9 cellular contexts compared by ENCODE assay signal in genomic region chr7:106768324-106768751, GRCh38.
DNase-seq lines count a peak whose midpoint lies in the region; ATAC-seq and TF ChIP-seq lines count a peak whose summit lies in the region.
"Had no signal": no experiment of that assay in that cellular context is flagged by ENCODE, and none has a peak within 500 bp of the region (broad histone marks: within the 10 kb centered on the region; RNA-seq: fewer than 3 reads in every experiment).

No MANE protein-coding gene starts in this region.

- intact Hi-C loops in PC-9 (cut with micrococcal nuclease; ENCODE audit: unreplicated experiment) = no loop called here

- H3K4me3 ChIP-seq in GM06990 (replicated peaks; ENCODE audit: low read depth, low read length) = no peak overlapping the region; the same call in 1 of the 2 replicates
- H3K4me3 ChIP-seq in KMS-11 (IDR thresholded peaks at IDR 0.05; ENCODE audit: insufficient read depth, low read depth, low read length) = no peak overlapping the region
- no peak overlapping the region for H3K4me3 ChIP-seq in hepatocyte
- no peak overlapping the region for H3K4me3 ChIP-seq in PC-9

- H3K79me2 ChIP-seq in KMS-11 (ENCODE audit: insufficient read depth, low read depth) (no peaks in the 10 kb centered on the region), hepatocyte (no peaks in the 10 kb centered on the region), PC-9 (ENCODE audit: low read depth) (no peaks in the 10 kb centered on the region)

- peaks cover 13% of the 10 kb centered on the region; the same call in 1 of the 2 replicates for H3F3A ChIP-seq in PC-9 (ENCODE audit: insufficient read depth, low read depth)

- peak overlapping the region; percentile 53 for H2AFZ ChIP-seq in KMS-11 (ENCODE audit: low read depth)
- H2AFZ ChIP-seq in hepatocyte = no peak overlapping the region
- H2AFZ ChIP-seq in PC-9 = no peak overlapping the region

- BruUV-seq in PC-9 (replicated peaks; lab: Mats Ljungman, UMichigan) = no TSS peak

- DNase-seq in GM06990 (ENCODE audit: extremely low read depth, insufficient read length) (peak; percentile 51), hepatocyte (ENCODE audit: low spot score) (no peak), SHP77 (lab: John Stamatoyannopoulos, UW) (no peak), PC-9 (no peak), Ammon's horn (ENCODE audit: low spot score) (no peak), dermis blood vessel endothelial cell (no peak)

- TF ChIP-seq CTCF in GM06990 (IDR thresholded peaks at IDR 0.05; ENCODE audit: insufficient read depth, low read length, poor library complexity, severe bottlenecking) (no peak), KMS-11 (conservative IDR thresholded peaks at IDR 0.05; ENCODE audit: low read depth, low read length) (no peak), hepatocyte (IDR thresholded peaks at IDR 0.05; ENCODE audit: poor library complexity) (no peak), PC-9 (conservative IDR thresholded peaks at IDR 0.05) (no peak)

- no peaks in the 10 kb centered on the region for H3K9me3 ChIP-seq in hepatocyte (ENCODE audit: low read depth)
- H3K9me3 ChIP-seq in PC-9 (ENCODE audit: insufficient read depth, low read depth) = peaks cover 2% of the 10 kb centered on the region; the same call in 1 of the 2 replicates

- H3K36me3 ChIP-seq in GM06990 (ENCODE audit: control insufficient read depth, insufficient read depth, low read length) (no peaks in the 10 kb centered on the region), KMS-11 (ENCODE audit: insufficient read depth) (no peaks in the 10 kb centered on the region), hepatocyte (replicated peaks; ENCODE audit: insufficient read depth, low read depth) (no peaks in the 10 kb centered on the region), PC-9 (ENCODE audit: low read depth) (no peaks in the 10 kb centered on the region)

- no peaks in the 10 kb centered on the region for H3K27me3 ChIP-seq in GM06990 (replicated peaks; ENCODE audit: control insufficient read depth, insufficient read depth, low read length)
- H3K27me3 ChIP-seq in KMS-11 (ENCODE audit: insufficient read depth, low read depth) = no peaks in the 10 kb centered on the region
- H3K27me3 ChIP-seq in hepatocyte = no peaks in the 10 kb centered on the region
- H3K27me3 ChIP-seq in PC-9 (ENCODE audit: insufficient read depth, low read depth) = no peaks in the 10 kb centered on the region

- H3K9me2 ChIP-seq in hepatocyte (replicated peaks; ENCODE audit: insufficient read depth) (no peaks in the 10 kb centered on the region), PC-9 (ENCODE audit: insufficient read depth) (no peaks in the 10 kb centered on the region)

- H3K9ac ChIP-seq in KMS-11 = peak overlapping the region; percentile 22; the same call in 1 of the 2 replicates

- H3K4me2 ChIP-seq in KMS-11 (peak overlapping the region; percentile 76), hepatocyte (peak overlapping the region; percentile 25), PC-9 (no peak overlapping the region)

- CTCF ChIA-PET in PC-9 (lab: Charles Lee) = no interaction called here

- peak; percentile 78 for ATAC-seq in GM21529 (IDR thresholded peaks at IDR 0.05; ENCODE audit: unreplicated experiment)
- ATAC-seq: sciatic nerve had no signal

- H3K27ac ChIP-seq in KMS-11 (peak overlapping the region; percentile 59), hepatocyte (no peak overlapping the region), PC-9 (no peak overlapping the region)

- H3K4me1 ChIP-seq in KMS-11 (ENCODE audit: low read depth, poor library complexity, severe bottlenecking) (peaks cover 29% of the 10 kb centered on the region), hepatocyte (ENCODE audit: insufficient read depth) (no peaks in the 10 kb centered on the region), PC-9 (replicated peaks; ENCODE audit: insufficient read depth) (peaks cover 36% of the 10 kb centered on the region)

- 85% methylated on average over 4 of the region's 4 CpGs for WGBS in hepatocyte (ENCODE audit: low lambda C conversion rate, missing lambda C conversion rate)

- H4K20me1 ChIP-seq in KMS-11 (ENCODE audit: insufficient read depth) (no peaks in the 10 kb centered on the region), hepatocyte (ENCODE audit: insufficient read depth, poor library complexity, severe bottlenecking) (no peaks in the 10 kb centered on the region), PC-9 (ENCODE audit: insufficient read depth) (no peaks in the 10 kb centered on the region)

- POLR2A ChIA-PET in PC-9 (lab: Charles Lee; ENCODE audit: unreplicated experiment) = interaction anchor here (0.6 kb wide), 1 partner anchor 16 kb away, joined by 5 read pairs; no protein-coding TSS in a partner anchor
